8 cellular contexts compared by ENCODE assay signal in the genomic region with DNA sequence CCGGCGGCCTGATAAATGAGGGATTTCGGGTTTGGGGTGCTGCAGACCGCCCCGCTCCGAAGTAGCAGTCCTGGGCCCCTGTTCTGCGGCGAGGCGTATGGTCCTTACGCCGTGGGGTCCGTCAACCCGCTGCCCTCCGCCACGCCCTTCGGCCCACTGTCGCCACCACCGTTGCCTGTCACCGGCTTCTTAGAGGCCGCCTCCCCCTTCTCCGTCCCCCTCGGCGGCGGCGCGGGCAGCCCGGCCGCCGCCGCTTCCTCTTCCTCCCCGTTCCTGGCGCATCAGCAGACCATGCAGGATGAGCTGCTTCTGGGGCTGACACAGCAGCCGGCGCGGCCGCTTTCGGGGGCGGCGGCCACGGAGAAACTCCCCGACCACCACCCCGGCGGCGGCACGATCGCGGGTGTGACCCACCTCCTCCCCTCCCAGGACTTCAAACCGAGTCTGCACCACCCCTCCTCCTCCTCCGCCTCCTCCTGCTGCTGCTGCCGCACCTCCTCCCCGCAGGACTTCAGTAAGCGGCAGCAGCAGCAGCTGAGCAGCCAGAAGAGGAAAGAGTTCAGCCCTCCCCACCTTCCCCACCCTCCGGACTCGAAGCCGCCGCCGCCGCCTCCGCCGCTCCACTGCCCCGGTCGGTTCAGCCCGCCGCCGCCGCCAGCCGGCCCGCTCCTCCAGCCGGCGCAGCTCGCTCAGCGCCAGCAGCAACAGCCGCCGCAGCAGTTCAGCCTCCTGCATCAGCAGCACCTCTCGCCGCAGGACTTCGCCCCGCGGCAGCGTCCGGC. TPM values are rescaled to one million over a fixed set of nuclear protein-coding genes. Genes with fewer than 3 reads are reported as not detected.
DNase-seq lines count a peak whose midpoint lies in the region; ATAC-seq, FAIRE-seq and TF ChIP-seq lines count a peak whose summit lies in the region.

No MANE protein-coding gene starts in this region.

- H4K20me1 ChIP-seq in neural cell (ENCODE audit: insufficient read depth) = no peaks in the 10 kb centered on the region

- DNase-seq in COR-L47 (lab: John Stamatoyannopoulos, UW) (peak; percentile 28), HTR-8/SVneo (ENCODE audit: insufficient read length, low spot score) (peak; percentile 9), RWPE2 (ENCODE audit: low spot score) (peak; percentile 72), fibroblast of the conjunctiva (ENCODE audit: low read depth) (peak; percentile 93), stomach (peak; percentile 83)
- DNase-seq in activated effector memory CD4-positive, alpha-beta T cell treated with anti-CD3 and anti-CD28 coated beads, Interleukin-2, amount 50 U/mL, for 16 hours = peak; percentile 91

- peak overlapping the region; percentile 60 for H3K4me3 ChIP-seq in RWPE2 (ENCODE audit: severe bottlenecking)
- peak overlapping the region; percentile 93 for H3K4me3 ChIP-seq in neural cell (ENCODE audit: low read length)
- peak overlapping the region; percentile 68 to 97 (median 83) for H3K4me3 ChIP-seq in stomach

- no peaks in the 10 kb centered on the region for H3K9me3 ChIP-seq in RWPE2 (ENCODE audit: severe bottlenecking)
- H3K9me3 ChIP-seq in neural cell (ENCODE audit: low read length) = no peaks in the 10 kb centered on the region
- H3K9me3 ChIP-seq in stomach = no peaks in the 10 kb centered on the region

- H3K4me1 ChIP-seq in RWPE2 (ENCODE audit: insufficient read depth, poor library complexity, severe bottlenecking) (peaks cover 15% of the 10 kb centered on the region), stomach (peaks cover 6 to 31% (median 28%) of the 10 kb centered on the region in 4 donors)

- peaks cover 32% of the 10 kb centered on the region for H3K79me2 ChIP-seq in neural cell (replicated peaks; ENCODE audit: insufficient read depth, low read length)

- peak overlapping the region; percentile 82 for H2AFZ ChIP-seq in neural cell (ENCODE audit: low read depth, low read length)

- H3K36me3 ChIP-seq in RWPE2 (ENCODE audit: low read depth) (peaks cover 13% of the 10 kb centered on the region), neural cell (ENCODE audit: insufficient read depth, low read length) (no peaks in the 10 kb centered on the region), stomach (peaks cover 0 to 8% (median 2%) of the 10 kb centered on the region in 4 donors)

- intact Hi-C loops in stomach (cut with DNase I; ENCODE audit: low total_unique reads) = no loop called here

- peak; percentile 23 for TF ChIP-seq RAD21 in neural cell (conservative IDR thresholded peaks at IDR 0.05)

- WGBS in stomach, 5 donors = 0 to 1% (median 1%) methylated on average over 32 to 81 of the region's 81 CpGs

- H3K9me2 ChIP-seq in neural cell (ENCODE audit: insufficient read depth, low read length) = no peaks in the 10 kb centered on the region

- no peaks in the 10 kb centered on the region for H3F3A ChIP-seq in neural cell (ENCODE audit: insufficient read depth, low read length, poor library complexity, severe bottlenecking)

- peak; percentile 44 for FAIRE-seq in HTR-8/SVneo (lab: Jason Lieb, UNC)

- TF ChIP-seq POLR2A in stomach (IDR thresholded peaks at IDR 0.05) = peak in 1 of 4 donors; percentile 83

- TF ChIP-seq CTCF in RWPE2 (IDR thresholded peaks at IDR 0.05; ENCODE audit: poor library complexity, severe bottlenecking) = no peak
- no peak for TF ChIP-seq CTCF in neural cell (IDR thresholded peaks at IDR 0.05; ENCODE audit: poor library complexity, severe bottlenecking)
- no peak for TF ChIP-seq CTCF in stomach (IDR thresholded peaks at IDR 0.05)

- peak overlapping the region; percentile 89 for H3K27ac ChIP-seq in RWPE2 (ENCODE audit: poor library complexity, severe bottlenecking)
- peak overlapping the region; percentile 96 for H3K27ac ChIP-seq in neural cell (ENCODE audit: low read length)
- H3K27ac ChIP-seq in stomach = peak overlapping the region; percentile 100

- no peak overlapping the region for H3K4me2 ChIP-seq in neural cell (ENCODE audit: low read length)

- TF ChIP-seq EP300 in neural cell (conservative IDR thresholded peaks at IDR 0.05; ENCODE audit: poor library complexity, severe bottlenecking) (peak; percentile 15), stomach (IDR thresholded peaks at IDR 0.05) (no peak)

- ATAC-seq in GM21381 (IDR thresholded peaks at IDR 0.05; ENCODE audit: unreplicated experiment) (peak; percentile 21), RWPE2 (ENCODE audit: low read depth) (peak; percentile 20)

- H3K27me3 ChIP-seq in RWPE2 (ENCODE audit: insufficient read depth, poor library complexity, severe bottlenecking) (no peaks in the 10 kb centered on the region), neural cell (ENCODE audit: insufficient read depth, low read depth, low read length) (no peaks in the 10 kb centered on the region), stomach (no peaks in the 10 kb centered on the region)

- peak overlapping the region; percentile 96 for H3K9ac ChIP-seq in neural cell (ENCODE audit: low read length)

TF ChIP-seq in neural cell, 6 proteins besides CTCF, POLR2A, EP300 and RAD21:
- TF ChIP-seq POLR2AphosphoS5 (IDR thresholded peaks at IDR 0.05) = peak; percentile 26
- TF ChIP-seq, protein P1, sequence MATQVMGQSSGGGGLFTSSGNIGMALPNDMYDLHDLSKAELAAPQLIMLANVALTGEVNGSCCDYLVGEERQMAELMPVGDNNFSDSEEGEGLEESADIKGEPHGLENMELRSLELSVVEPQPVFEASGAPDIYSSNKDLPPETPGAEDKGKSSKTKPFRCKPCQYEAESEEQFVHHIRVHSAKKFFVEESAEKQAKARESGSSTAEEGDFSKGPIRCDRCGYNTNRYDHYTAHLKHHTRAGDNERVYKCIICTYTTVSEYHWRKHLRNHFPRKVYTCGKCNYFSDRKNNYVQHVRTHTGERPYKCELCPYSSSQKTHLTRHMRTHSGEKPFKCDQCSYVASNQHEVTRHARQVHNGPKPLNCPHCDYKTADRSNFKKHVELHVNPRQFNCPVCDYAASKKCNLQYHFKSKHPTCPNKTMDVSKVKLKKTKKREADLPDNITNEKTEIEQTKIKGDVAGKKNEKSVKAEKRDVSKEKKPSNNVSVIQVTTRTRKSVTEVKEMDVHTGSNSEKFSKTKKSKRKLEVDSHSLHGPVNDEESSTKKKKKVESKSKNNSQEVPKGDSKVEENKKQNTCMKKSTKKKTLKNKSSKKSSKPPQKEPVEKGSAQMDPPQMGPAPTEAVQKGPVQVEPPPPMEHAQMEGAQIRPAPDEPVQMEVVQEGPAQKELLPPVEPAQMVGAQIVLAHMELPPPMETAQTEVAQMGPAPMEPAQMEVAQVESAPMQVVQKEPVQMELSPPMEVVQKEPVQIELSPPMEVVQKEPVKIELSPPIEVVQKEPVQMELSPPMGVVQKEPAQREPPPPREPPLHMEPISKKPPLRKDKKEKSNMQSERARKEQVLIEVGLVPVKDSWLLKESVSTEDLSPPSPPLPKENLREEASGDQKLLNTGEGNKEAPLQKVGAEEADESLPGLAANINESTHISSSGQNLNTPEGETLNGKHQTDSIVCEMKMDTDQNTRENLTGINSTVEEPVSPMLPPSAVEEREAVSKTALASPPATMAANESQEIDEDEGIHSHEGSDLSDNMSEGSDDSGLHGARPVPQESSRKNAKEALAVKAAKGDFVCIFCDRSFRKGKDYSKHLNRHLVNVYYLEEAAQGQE (IDR thresholded peaks at IDR 0.05; ENCODE audit: borderline replicate concordance) = no peak
- peak; percentile 34 for TF ChIP-seq SMC3 (conservative IDR thresholded peaks at IDR 0.05; ENCODE audit: poor library complexity)

RNA-seq across cellular contexts. Expression of gene CPEB2, which starts 0.6 kb away (rescaled TPM):
- 8.6 and 12.4 TPM in 2 replicates for polyA plus RNA-seq in neural cell
- 25.8 and 29.4 TPM in 2 replicates for polyA minus RNA-seq in neural cell
- total RNA-seq in stomach = 10 to 100 TPM; 21.4 to 97.9 (median 24.6) TPM
- polyA plus RNA-seq in stomach = 1 to 10 TPM; 3.4 to 7.6 (median 6.9) TPM

Comparison
In these comparisons a context has a peak if more than half of its experiments do, and no peak if none do; other contexts are left out.
1. Peak in every context shown above with its lines: DNase-seq, ATAC-seq, H3K4me3 ChIP-seq and H3K27ac ChIP-seq.
2. DNase-seq: peak in every context shown above with its lines; median percentile 93 in fibroblast of the conjunctiva; 91 in activated effector memory CD4-positive, alpha-beta T cell treated with anti-CD3 and anti-CD28 coated beads, Interleukin-2, amount 50 U/mL, for 16 hours; 83 in stomach; 72 in RWPE2; 28 in COR-L47; 9 in HTR-8/SVneo.